24 cellular contexts compared by ENCODE assay signal in the genomic region with DNA sequence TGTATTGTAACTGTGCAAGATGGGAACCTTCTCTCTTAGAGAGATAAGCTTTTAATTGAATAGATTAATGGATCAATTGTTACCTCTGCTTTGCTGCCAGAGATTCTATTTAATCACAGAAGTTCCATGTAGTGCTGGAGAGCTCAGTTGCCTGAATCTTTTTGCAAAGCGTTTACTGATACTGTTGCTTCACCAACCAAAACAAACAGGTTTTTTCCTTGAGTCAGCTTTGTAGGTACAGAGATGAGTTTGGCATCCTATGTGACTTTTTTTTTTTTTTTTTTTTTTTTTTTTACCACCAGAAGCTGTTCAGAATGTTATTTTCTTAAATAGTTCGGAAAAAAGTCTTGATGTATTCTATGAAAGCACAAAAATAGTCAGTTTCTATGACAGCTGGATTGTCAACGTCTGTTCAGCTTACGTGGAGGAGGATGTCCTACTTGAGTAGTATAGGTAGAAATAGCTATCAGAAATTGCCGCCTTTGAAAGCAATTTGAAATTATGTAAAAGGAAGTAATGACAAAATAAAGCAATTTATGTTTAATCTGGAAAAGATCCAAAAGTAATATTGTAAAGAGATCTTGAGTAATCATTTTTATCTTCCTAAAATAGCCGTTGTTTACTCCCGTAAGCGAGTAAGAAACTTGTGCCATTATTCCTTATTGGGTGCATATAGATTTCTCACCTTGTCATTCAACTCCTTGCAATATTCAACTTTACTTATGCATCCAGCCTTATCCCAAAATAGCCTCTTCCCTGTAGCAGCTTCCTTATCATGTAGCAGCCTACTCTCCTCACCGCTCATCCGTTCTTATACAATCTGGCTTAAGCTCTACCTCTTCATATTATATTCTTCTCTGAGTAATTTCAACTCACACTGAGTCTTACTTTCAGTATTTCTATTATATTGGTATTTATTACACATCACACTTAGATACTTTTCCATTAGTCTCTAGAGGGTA. TPM values are rescaled to one million over a fixed set of nuclear protein-coding genes. Genes with fewer than 3 reads are reported as not detected.
A peak's percentile ranks its signal among the peaks of the same experiment; 100 is the strongest.
DNase-seq lines count a peak whose midpoint lies in the region; ATAC-seq and FAIRE-seq lines count a peak whose summit lies in the region.
"Had no signal": no experiment of that assay in that cellular context is flagged by ENCODE, and none has a peak within 500 bp of the region (broad histone marks: within the 10 kb centered on the region; RNA-seq: fewer than 3 reads in every experiment).

No MANE protein-coding gene starts in this region.

- H3K4me3 ChIP-seq in endocrine pancreas (ENCODE audit: control insufficient read depth, insufficient read depth, low read length) (peak overlapping the region; percentile 64), aorta (ENCODE audit: low read length in 2 of 2) (no peak overlapping the region)
- H3K4me3 ChIP-seq: cardiac muscle cell, GM23338, SK-N-MC, uterus had no signal

- no peaks in the 10 kb centered on the region for H3K36me3 ChIP-seq in endocrine pancreas (ENCODE audit: control insufficient read depth, insufficient read depth, low read length)
- H3K36me3 ChIP-seq in aorta (ENCODE audit: control insufficient read depth in 1 of 2, insufficient read depth in 2 of 2, low read length in 1 of 2) = no peaks in the 10 kb centered on the region
- H3K36me3 ChIP-seq: cardiac muscle cell had no signal

- intact Hi-C loops in aorta (cut with DNase I) = loop anchor here in 1 of 2 donors (5.0 kb wide), 1 partner anchor 78 kb away; no protein-coding TSS in a partner anchor

- no peak overlapping the region for H3K27ac ChIP-seq in aorta (ENCODE audit: low read depth in 1 of 2, low read length in 2 of 2)
- H3K27ac ChIP-seq: cardiac muscle cell, RWPE1, SK-N-MC, uterus had no signal

- H3K9me3 ChIP-seq in endocrine pancreas (ENCODE audit: control insufficient read depth, low read length) (no peaks in the 10 kb centered on the region), aorta (ENCODE audit: control insufficient read depth, low read length) (no peaks in the 10 kb centered on the region)
- H3K9me3 ChIP-seq: uterus had no signal

- ATAC-seq in aorta (ENCODE audit: low FRiP score) (no peak), GM18502 (IDR thresholded peaks at IDR 0.05; ENCODE audit: poor library complexity, unreplicated experiment) (no peak)
- ATAC-seq: GM23338; stimulated activated effector memory CD8-positive, alpha-beta T cell treated with anti-CD3 and anti-CD28 coated beads, Interleukin-12 subunit alpha, Interleukin-12 subunit beta, amount 100 ng/mL, for 72 hours had no signal

- H3K27me3 ChIP-seq in endocrine pancreas (ENCODE audit: control insufficient read depth, insufficient read depth, low read length) = no peaks in the 10 kb centered on the region
- no peaks in the 10 kb centered on the region for H3K27me3 ChIP-seq in aorta (ENCODE audit: control insufficient read depth in 1 of 2, insufficient read depth in 2 of 2, low read length in 1 of 2)
- H3K27me3 ChIP-seq: cardiac muscle cell, uterus had no signal

- H3K9ac ChIP-seq in endocrine pancreas (ENCODE audit: control insufficient read depth, insufficient read depth, low read length) = no peak overlapping the region

- peak; percentile 95 for FAIRE-seq in GM19239 (lab: Jason Lieb, UNC)
- FAIRE-seq: D721Med, small intestine had no signal

- 69 to 84% methylated on average over 10 of the region's 10 CpGs for WGBS in aorta, 2 donors

- H3K4me1 ChIP-seq in endocrine pancreas (ENCODE audit: control insufficient read depth, insufficient read depth, low read length) = peaks cover 10% of the 10 kb centered on the region
- no peaks in the 10 kb centered on the region for H3K4me1 ChIP-seq in aorta (ENCODE audit: control insufficient read depth in 1 of 2, insufficient read depth in 2 of 2, low read length in 2 of 2)

- DNase-seq in D341Med (ENCODE audit: low spot score) (peak; percentile 21), GM19239 (ENCODE audit: insufficient read length, low spot score) (no peak), putamen (ENCODE audit: low spot score) (peak; percentile 64), aorta (no peak)
- no peak for DNase-seq in stimulated activated CD4-positive, alpha-beta T cell treated with anti-CD3 and anti-CD28 coated beads, Interleukin-4, amount 100 ng/mL, for 24 hours
- no peak for DNase-seq in stimulated activated CD4-positive, alpha-beta T cell treated with anti-CD3 and anti-CD28 coated beads, Interleukin-15, amount 100 ng/mL, for 24 hours
- DNase-seq: activated CD4-positive, alpha-beta T cell treated with anti-CD3 and anti-CD28 coated beads, Interleukin-2, amount 10 ng/mL, durations not matched to agents 24 days and 14 days; activated naive CD4-positive, alpha-beta T cell treated with anti-CD3 and anti-CD28 coated beads, Interleukin-2, amount 50 U/mL, for 16 hours; amygdala; KG1; kidney glomerular epithelial cell; NCI-H146; NCI-H524 treated with DMSO at 0.1 percent for 48 hours; small intestine; uterus had no signal

RNA-seq across cellular contexts. Expression of a gene that starts 5.2 kb away (rescaled TPM):
- 10 to 100 TPM; 23.3 to 42.0 TPM for total RNA-seq in aorta
- 10 to 100 TPM in 1 of 2 donors, 1 to 10 TPM in 1; 7.0 to 18.8 TPM for polyA plus RNA-seq in aorta
- total RNA-seq: activated CD4-positive, alpha-beta T cell treated with anti-CD3 and anti-CD28 coated beads, Interleukin-2, amount 10 ng/mL, durations not matched to agents 24 days and 14 days; activated T-helper 1 cell treated with anti-CD3 and anti-CD28 coated beads, Interleukin-12 subunit alpha, Interleukin-12 subunit beta, Interleukin-2, Interleukin-4 antibody, amounts not matched to agents 30 ng/mL and 10 ng/mL and 1 ng/mL, durations not matched to agents 14 hours and 24 hours and 36 hours had no signal
- polyA plus RNA-seq: GM23338 had no signal

Comparison
In these comparisons a context has a peak if more than half of its experiments do, and no peak if none do; other contexts are left out.
1. DNase-seq: peak in D341Med (single experiment) and putamen (single experiment); none in GM19239 (single experiment), aorta (0 of 2), stimulated activated CD4-positive, alpha-beta T cell treated with anti-CD3 and anti-CD28 coated beads, Interleukin-4, amount 100 ng/mL, for 24 hours (single experiment) and stimulated activated CD4-positive, alpha-beta T cell treated with anti-CD3 and anti-CD28 coated beads, Interleukin-15, amount 100 ng/mL, for 24 hours (single experiment).